Comparison of ENCODE assay signal across 33 cellular contexts in the genomic region with DNA sequence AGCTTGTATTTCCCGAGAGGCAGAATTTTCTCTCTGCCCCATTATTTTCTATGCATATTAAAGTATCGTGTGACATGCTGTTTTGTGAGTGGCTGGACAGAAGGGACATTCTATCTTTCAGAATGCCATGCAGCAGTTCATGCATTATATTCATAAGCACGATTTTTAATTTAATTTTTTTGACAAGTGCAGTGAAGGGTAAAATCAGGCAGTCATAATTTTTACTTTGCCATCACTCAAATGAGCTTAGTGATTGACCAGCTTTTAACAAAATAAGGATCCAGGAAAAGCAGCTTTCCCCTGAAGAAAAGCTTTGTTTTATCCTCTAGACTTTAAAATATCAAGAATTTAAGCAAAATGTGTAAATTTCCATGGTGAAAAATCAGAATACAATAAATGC.
DNase-seq lines count a peak whose midpoint lies in the region; ATAC-seq and TF ChIP-seq lines count a peak whose summit lies in the region.
"Had no signal": no experiment of that assay in that cellular context is flagged by ENCODE, and none has a peak within 500 bp of the region (broad histone marks: within the 10 kb centered on the region; RNA-seq: fewer than 3 reads in every experiment).

No MANE protein-coding gene starts in this region.

- H4K20me1 ChIP-seq in Karpas-422 (ENCODE audit: insufficient read depth, low read depth, low read length) (no peaks in the 10 kb centered on the region), neural cell (ENCODE audit: insufficient read depth) (no peaks in the 10 kb centered on the region)

- WGBS in mesodermal cell (ENCODE audit: insufficient coverage in 2 of 2), 2 experiments = 86% methylated on average over 1 of the region's 3 CpGs; no CpG with 5 or more reads in 1 of the 2 experiments

- H3K79me2 ChIP-seq in Karpas-422 (ENCODE audit: low read length) (peaks cover 49% of the 10 kb centered on the region), neural cell (replicated peaks; ENCODE audit: insufficient read depth, low read length) (no peaks in the 10 kb centered on the region)

- 0 out of 2 replicates have a peak overlapping the region, but pooled peaks have one; percentile 3 for H3K4me3 ChIP-seq in Karpas-422 (ENCODE audit: low read length)
- no peak overlapping the region for H3K4me3 ChIP-seq in mesodermal cell (ENCODE audit: extremely low read depth, insufficient read depth, low read length, poor library complexity, severe bottlenecking)
- H3K4me3 ChIP-seq in neural cell (ENCODE audit: low read length) = no peak overlapping the region
- H3K4me3 ChIP-seq: A549; BLaER1; BLaER1 treated with 17β-estradiol and CSF1 and Interleukin-3, amounts not matched to agents 10 nM and 100 nM had no signal

- no peak for ATAC-seq in HG03342 (IDR thresholded peaks at IDR 0.05; ENCODE audit: unreplicated experiment)
- ATAC-seq: A549; CD8-positive, alpha-beta T cell had no signal

- no peak for TF ChIP-seq CTCF in neural cell (IDR thresholded peaks at IDR 0.05; ENCODE audit: poor library complexity, severe bottlenecking)

- H3K9ac ChIP-seq in Karpas-422 (ENCODE audit: low read length) = peak overlapping the region; percentile 11; the same call in 1 of the 2 replicates
- H3K9ac ChIP-seq in neural cell (ENCODE audit: low read length) = no peak overlapping the region
- H3K9ac ChIP-seq: BLaER1; BLaER1 treated with 17β-estradiol and CSF1 and Interleukin-3, amounts not matched to agents 10 nM and 100 nM had no signal

- H3K27me3 ChIP-seq in Karpas-422 (ENCODE audit: low read length) (no peaks in the 10 kb centered on the region), neural cell (ENCODE audit: insufficient read depth, low read depth, low read length) (no peaks in the 10 kb centered on the region)
- H3K27me3 ChIP-seq: BE2C; BLaER1; BLaER1 treated with 17β-estradiol and CSF1 and Interleukin-3, amounts not matched to agents 10 nM and 100 nM had no signal

- H3K27ac ChIP-seq in Karpas-422 (ENCODE audit: low read length) (peak overlapping the region; percentile 81), mesodermal cell (ENCODE audit: low read depth, low read length, severe bottlenecking) (peak overlapping the region; percentile 2), neural cell (ENCODE audit: low read length) (no peak overlapping the region)
- H3K27ac ChIP-seq: 22Rv1; A549; BLaER1; BLaER1 treated with 17β-estradiol and CSF1 and Interleukin-3, amounts not matched to agents 10 nM and 100 nM; C4-2B had no signal

- H3K36me3 ChIP-seq in Karpas-422 (ENCODE audit: insufficient read depth, low read length) = peaks cover 3% of the 10 kb centered on the region; the same call in 1 of the 2 replicates
- no peaks in the 10 kb centered on the region for H3K36me3 ChIP-seq in mesodermal cell (ENCODE audit: control insufficient read depth, insufficient read depth, low read length)
- H3K36me3 ChIP-seq in neural cell (ENCODE audit: insufficient read depth, low read length) = no peaks in the 10 kb centered on the region
- H3K36me3 ChIP-seq: BE2C had no signal

- H3K4me2 ChIP-seq in Karpas-422 (ENCODE audit: low read depth, low read length, poor library complexity, severe bottlenecking) (peak overlapping the region; percentile 52), neural cell (ENCODE audit: low read length) (peak overlapping the region; percentile 20)
- H3K4me2 ChIP-seq: A549; BLaER1; BLaER1 treated with 17β-estradiol and CSF1 and Interleukin-3, amounts not matched to agents 10 nM and 100 nM had no signal

- H3K9me2 ChIP-seq in Karpas-422 (replicated peaks; ENCODE audit: insufficient read depth, low read length) = no peaks in the 10 kb centered on the region
- no peaks in the 10 kb centered on the region for H3K9me2 ChIP-seq in neural cell (ENCODE audit: insufficient read depth, low read length)

- no peaks in the 10 kb centered on the region for H3F3A ChIP-seq in neural cell (ENCODE audit: insufficient read depth, low read length, poor library complexity, severe bottlenecking)

- H2AFZ ChIP-seq in Karpas-422 (ENCODE audit: low read length) (no peak overlapping the region), neural cell (ENCODE audit: low read depth, low read length) (no peak overlapping the region)

- peak; percentile 51 for TF ChIP-seq EP300 in neural cell (conservative IDR thresholded peaks at IDR 0.05; ENCODE audit: poor library complexity, severe bottlenecking)

- H3K4me1 ChIP-seq in Karpas-422 (ENCODE audit: low read length) (peaks cover 73% of the 10 kb centered on the region), mesodermal cell (ENCODE audit: control insufficient read depth, insufficient read depth, low read length, poor library complexity, severe bottlenecking) (no peaks in the 10 kb centered on the region)
- H3K4me1 ChIP-seq: A549, Caco-2 had no signal

- no peak for TF ChIP-seq RAD21 in neural cell (conservative IDR thresholded peaks at IDR 0.05)

- H3K9me3 ChIP-seq in Karpas-422 (ENCODE audit: low read length) (no peaks in the 10 kb centered on the region), mesodermal cell (ENCODE audit: control insufficient read depth, low read length) (no peaks in the 10 kb centered on the region), neural cell (ENCODE audit: low read length) (no peaks in the 10 kb centered on the region)
- H3K9me3 ChIP-seq: BE2C, Caco-2 had no signal

- DNase-seq in Karpas-422 (no peak), retina (peak; percentile 71), kidney glomerular epithelial cell (lab: John Stamatoyannopoulos, UW) (no peak), hippocampal formation (lab: John Stamatoyannopoulos, UW) (no peak)
- DNase-seq in activated T-cell treated with anti-CD3 and anti-CD28 coated beads, Interleukin-2, amount 50 U/mL, for 48 hours = no peak
- DNase-seq: 8988T; ACHN; AML-193; BE2C; C1 segment of cervical spinal cord; Caco-2; Calu3; CD4-positive, alpha-beta memory T cell; CD4-positive, alpha-beta T cell; CD4-positive, CD25-positive, alpha-beta regulatory T cell; CD8-positive, alpha-beta memory T cell; CD8-positive, alpha-beta T cell; COR-L47; DMS 273 treated with DMSO at 0.1 percent for 48 hours; DMS153; DMS53; DMS79; DMS79 treated with DMSO at 0.1 percent for 48 hours; DND-41; EL had no signal

TF ChIP-seq in neural cell, 6 proteins besides CTCF, POLR2A, EP300 and RAD21:
- no peak for TF ChIP-seq SMC3 (conservative IDR thresholded peaks at IDR 0.05; ENCODE audit: poor library complexity)
- no peak for TF ChIP-seq EZH2 (IDR thresholded peaks at IDR 0.05; ENCODE audit: borderline replicate concordance, insufficient read depth, low read length, poor library complexity, severe bottlenecking)
- TF ChIP-seq REST (IDR thresholded peaks at IDR 0.05; ENCODE audit: borderline replicate concordance) = no peak
- peak; percentile 36 for TF ChIP-seq POLR2AphosphoS5 (IDR thresholded peaks at IDR 0.05)
TF ChIP-seq in neural cell: peak in this region for 1.
